15 cellular contexts compared by ENCODE assay signal in the genomic region with DNA sequence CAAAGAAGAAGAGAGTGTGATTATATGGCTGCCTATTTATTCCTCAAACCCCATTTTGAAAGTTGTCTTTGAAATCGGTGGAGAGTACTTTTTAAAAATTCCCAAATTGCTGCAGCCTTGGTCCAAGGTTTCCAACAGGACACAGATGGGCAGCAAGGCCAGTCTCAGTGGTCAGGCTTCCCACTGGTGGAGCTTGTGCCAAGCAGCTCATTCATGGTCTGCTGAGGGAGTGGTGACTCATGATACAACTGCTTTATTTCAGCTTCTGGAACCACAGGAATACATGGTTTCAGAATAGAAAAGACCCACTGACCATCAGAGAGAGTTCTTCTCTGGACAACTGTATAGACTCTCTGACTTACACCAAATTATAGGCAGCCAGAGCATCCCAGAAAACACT.
DNase-seq lines count a peak whose midpoint lies in the region; TF ChIP-seq lines count a peak whose summit lies in the region.
"Had no signal": no experiment of that assay in that cellular context is flagged by ENCODE, and none has a peak within 500 bp of the region (broad histone marks: within the 10 kb centered on the region; RNA-seq: fewer than 3 reads in every experiment).

No MANE protein-coding gene starts in this region.

- no peak for TF ChIP-seq EP300 in tibial nerve (IDR thresholded peaks at IDR 0.05)

- H3K27ac ChIP-seq in tibial nerve, result no peak overlapping the region
- H3K27ac ChIP-seq: stomach had no signal

- H3K36me3 ChIP-seq in tibial nerve, result no peaks in the 10 kb centered on the region
- H3K36me3 ChIP-seq: stomach had no signal

- no peak for TF ChIP-seq CTCF in epithelial cell of esophagus (IDR thresholded peaks at IDR 0.05; ENCODE audit: insufficient read depth, low read depth, low read length, missing control alignments)
- TF ChIP-seq CTCF in GM13977 (IDR thresholded peaks at IDR 0.05; ENCODE audit: extremely low read depth, insufficient read depth, missing control alignments), result no peak
- no peak for TF ChIP-seq CTCF in tibial nerve (IDR thresholded peaks at IDR 0.05)

- peak; percentile 85 for DNase-seq in EH (ENCODE audit: low read depth)
- DNase-seq in RPMI7951 (ENCODE audit: low read depth), result peak; percentile 96
- DNase-seq in epithelial cell of esophagus (ENCODE audit: low read depth), result peak; percentile 43
- DNase-seq in posterior vena cava (ENCODE audit: low spot score), result peak; percentile 76
- DNase-seq in GM13977 (ENCODE audit: low spot score), result no peak
- no peak for DNase-seq in stimulated activated CD4-positive, alpha-beta T cell treated with anti-CD3 and anti-CD28 coated beads, Interleukin-15, amount 100 ng/mL, for 24 hours
- DNase-seq in tibial nerve (ENCODE audit: low spot score in 2 of 2), result no peak
- no peak for DNase-seq in activated T-cell treated with anti-CD3 and anti-CD28 coated beads, Interleukin-2, amount 50 U/mL, for 48 hours
- DNase-seq: activated CD4-positive, alpha-beta T cell treated with anti-CD3 and anti-CD28 coated beads for 36 hours; activated T-cell treated with anti-CD3 and anti-CD28 coated beads, Interleukin-2, amount 50 U/mL, for 72 hours; CD8-positive, alpha-beta T cell; NCI-H2081 treated with DMSO at 0.1 percent for 48 hours; retina; stomach; SW 1271 had no signal

- H3K4me3 ChIP-seq in epithelial cell of esophagus (ENCODE audit: low read length), result no peak overlapping the region
- H3K4me3 ChIP-seq in tibial nerve, result no peak overlapping the region
- H3K4me3 ChIP-seq: stomach had no signal

- H3K4me1 ChIP-seq in tibial nerve, result peaks cover 0 to 9% (median 0%) of the 10 kb centered on the region in 4 donors

- intact Hi-C loops in posterior vena cava (cut with DNase I), result loop anchor here in 1 of 2 donors (10.0 kb wide), 1 partner anchor 678 kb away; the partner anchor contains the start of gene KLF4

- H3K27me3 ChIP-seq in tibial nerve, result no peaks in the 10 kb centered on the region
- H3K27me3 ChIP-seq: stomach had no signal

- 65 to 67% methylated on average over 1 of the region's 1 CpG for WGBS in tibial nerve, 2 donors

- no peaks in the 10 kb centered on the region for H3K9me3 ChIP-seq in tibial nerve
- H3K9me3 ChIP-seq: stomach had no signal

- no peak for TF ChIP-seq POLR2A in tibial nerve (IDR thresholded peaks at IDR 0.05)

- in situ Hi-C loops in GM13977 (cut with MboI; ENCODE audit: low pct_unique_long_range_greater_than_20kb, low sequenced_read_pairs, unreplicated experiment), result no loop called here

Comparison
In these comparisons a context has a peak if more than half of its experiments do, and no peak if none do; other contexts are left out.
1. DNase-seq: peak in EH (single experiment), RPMI7951 (single experiment), epithelial cell of esophagus (single experiment) and posterior vena cava (single experiment); none in GM13977 (single experiment), stimulated activated CD4-positive, alpha-beta T cell treated with anti-CD3 and anti-CD28 coated beads, Interleukin-15, amount 100 ng/mL, for 24 hours (single experiment), tibial nerve (0 of 2) and activated T-cell treated with anti-CD3 and anti-CD28 coated beads, Interleukin-2, amount 50 U/mL, for 48 hours (0 of 2).